ENCODE assay signal across 8 cellular contexts in the genomic region with DNA sequence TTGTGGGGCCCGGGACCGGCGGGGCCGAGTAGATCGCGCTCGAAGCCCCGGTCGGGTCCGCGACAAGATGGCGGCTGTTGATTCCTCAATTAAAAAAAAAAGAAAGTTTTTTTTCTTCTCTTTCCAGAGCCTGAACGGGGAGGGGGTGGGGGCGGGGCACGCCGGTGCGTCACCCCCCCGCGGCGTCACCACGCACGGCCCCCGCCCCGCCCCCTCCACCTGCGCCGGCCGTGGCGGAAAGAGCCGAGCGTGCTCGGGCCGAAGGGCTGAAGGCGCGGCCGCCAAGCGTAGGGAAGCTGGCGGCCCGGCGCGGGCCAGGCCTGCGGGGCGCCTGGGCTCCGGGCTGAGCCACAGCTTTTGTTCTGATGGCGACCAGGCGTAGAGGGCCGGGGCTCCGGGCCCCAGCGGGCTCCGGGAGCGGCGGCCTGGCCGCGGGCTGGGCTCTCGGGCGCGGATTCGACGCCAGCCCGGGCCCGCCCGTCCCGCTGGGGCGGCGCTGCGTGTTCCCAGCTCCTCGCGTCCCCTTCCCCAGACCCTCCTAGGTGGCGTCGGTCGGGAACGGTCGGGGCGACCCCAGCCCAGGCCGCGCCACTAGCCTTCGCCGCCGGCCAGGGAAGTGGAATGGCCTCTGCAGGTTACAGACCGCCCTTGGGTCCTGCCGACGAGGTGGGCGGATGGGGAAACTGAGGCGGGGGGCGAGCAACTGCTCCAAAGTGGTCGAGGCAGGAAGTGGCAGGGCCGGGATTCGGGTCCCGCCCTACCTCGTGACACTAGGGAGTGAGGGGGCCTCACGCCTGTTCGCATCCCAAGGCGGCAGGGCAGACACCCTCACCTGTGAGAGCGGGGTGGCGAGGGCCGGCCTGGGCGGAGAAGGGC. TPM values are rescaled to one million over a fixed set of nuclear protein-coding genes. Genes with fewer than 3 reads are reported as not detected.
DNase-seq lines count a peak whose midpoint lies in the region; ATAC-seq, FAIRE-seq and TF ChIP-seq lines count a peak whose summit lies in the region.

A gene (minus strand): TSS at position 91 of the 876 bp plus-strand sequence. CDS start 797 bp downstream, outside the sequence.

- TF ChIP-seq CTCF in left ventricle myocardium inferior (IDR thresholded peaks at IDR 0.05; ENCODE audit: borderline replicate concordance) (no peak), prostate gland (IDR thresholded peaks at IDR 0.05) (peak in 2 of 4 experiments; percentile 22 to 23), upper lobe of right lung (IDR thresholded peaks at IDR 0.05) (no peak)

- no peaks in the 10 kb centered on the region for H3K36me3 ChIP-seq in left ventricle myocardium inferior
- no peaks in the 10 kb centered on the region for H3K36me3 ChIP-seq in prostate gland
- no peaks in the 10 kb centered on the region for H3K36me3 ChIP-seq in upper lobe of right lung

- H3K27ac ChIP-seq in left ventricle myocardium inferior (replicated peaks) (peak within 1 kb of the TSS; percentile 88), prostate gland (peak within 1 kb of the TSS; percentile 80 to 82), upper lobe of right lung (peak within 1 kb of the TSS; percentile 80)

- peak within 1 kb of the TSS; percentile 82 for H3K27ac Mint-ChIP-seq in T-helper 1 cell treated with Interleukin-12 subunit alpha and Interleukin-12 subunit beta and Interleukin-4 antibody, amounts not matched to agents 30 μg/mL and 1 μg/mL, for 36 hours

- H3K9me3 ChIP-seq in left ventricle myocardium inferior (replicated peaks) (no peaks in the 10 kb centered on the region), prostate gland (no peaks in the 10 kb centered on the region), upper lobe of right lung (no peaks in the 10 kb centered on the region)

- WGBS in prostate gland = 4% methylated on average over 66 of the region's 96 CpGs

- FAIRE-seq in GM12892 (lab: Jason Lieb, UNC) = peak; percentile 94

- DNase-seq in GM12892 (ENCODE audit: insufficient read length) (peak; percentile 69), NCI-H146 treated with DMSO at 0.1 percent for 48 hours (lab: John Stamatoyannopoulos, UW; ENCODE audit: unreplicated experiment) (peak; percentile 82), amniotic epithelial cell (ENCODE audit: low read depth) (peak; percentile 67), left ventricle myocardium inferior (peak; percentile 89), prostate gland (ENCODE audit: low spot score) (peak; percentile 83), upper lobe of right lung (peak; percentile 93)

- H3K4me1 Mint-ChIP-seq in T-helper 1 cell treated with Interleukin-12 subunit alpha and Interleukin-12 subunit beta and Interleukin-4 antibody, amounts not matched to agents 30 μg/mL and 1 μg/mL, for 36 hours (ENCODE audit: low read depth) = peaks cover 35% of the 10 kb centered on the region

- H3K4me3 Mint-ChIP-seq in T-helper 1 cell treated with Interleukin-12 subunit alpha and Interleukin-12 subunit beta and Interleukin-4 antibody, amounts not matched to agents 30 μg/mL and 1 μg/mL, for 36 hours = peak within 1 kb of the TSS; percentile 87

- peaks cover 21% of the 10 kb centered on the region for H3K27me3 Mint-ChIP-seq in T-helper 1 cell treated with Interleukin-12 subunit alpha and Interleukin-12 subunit beta and Interleukin-4 antibody, amounts not matched to agents 30 μg/mL and 1 μg/mL, for 36 hours (ENCODE audit: low read depth)

- ATAC-seq in HG02852 (IDR thresholded peaks at IDR 0.05; ENCODE audit: unreplicated experiment) (peak; percentile 79), upper lobe of right lung (peak; percentile 95)

- H3K36me3 Mint-ChIP-seq in T-helper 1 cell treated with Interleukin-12 subunit alpha and Interleukin-12 subunit beta and Interleukin-4 antibody, amounts not matched to agents 30 μg/mL and 1 μg/mL, for 36 hours (ENCODE audit: low read depth) = peaks cover 20% of the 10 kb centered on the region

- H3K27me3 ChIP-seq in left ventricle myocardium inferior (ENCODE audit: low read depth) (no peaks in the 10 kb centered on the region), prostate gland (replicated peaks; ENCODE audit: insufficient read depth) (no peaks in the 10 kb centered on the region), upper lobe of right lung (no peaks in the 10 kb centered on the region)

- H3K4me3 ChIP-seq in left ventricle myocardium inferior (peak within 1 kb of the TSS; percentile 93), prostate gland (peak within 1 kb of the TSS; percentile 86 to 98), upper lobe of right lung (peak within 1 kb of the TSS; percentile 82)

- H3K9me3 Mint-ChIP-seq in T-helper 1 cell treated with Interleukin-12 subunit alpha and Interleukin-12 subunit beta and Interleukin-4 antibody, amounts not matched to agents 30 μg/mL and 1 μg/mL, for 36 hours = no peaks in the 10 kb centered on the region

- peaks cover 45% of the 10 kb centered on the region for H3K4me1 ChIP-seq in left ventricle myocardium inferior
- H3K4me1 ChIP-seq in prostate gland (replicated peaks) = peaks cover 6% of the 10 kb centered on the region
- H3K4me1 ChIP-seq in upper lobe of right lung = peaks cover 33% of the 10 kb centered on the region

- intact Hi-C loops in left ventricle myocardium inferior (cut with micrococcal nuclease) = no loop called here
- intact Hi-C loops in prostate gland (cut with DNase I) = loop anchor here (2.0 kb wide), 1 partner anchor 164 kb away; a partner anchor contains a TSS
- intact Hi-C loops in upper lobe of right lung (cut with DNase I) = no loop called here

- no peak; the same call in 1 of the 2 replicates for TF ChIP-seq POLR2A in GM12892 (IDR thresholded peaks at IDR 0.05; ENCODE audit: low read depth, low read length)
- peak; percentile 65 for TF ChIP-seq POLR2A in prostate gland (IDR thresholded peaks at IDR 0.05)

RNA-seq across cellular contexts. Expression of the gene that starts here (rescaled TPM):
- polyA plus RNA-seq in GM12892 (2012; ENCODE audit: missing spikeins) = 17.0 TPM
- total RNA-seq in left ventricle myocardium inferior (33.5 TPM), prostate gland (100 to 1,000 TPM in 1 of 2 donors, 10 to 100 TPM in 1; 82.2 to 143 TPM), upper lobe of right lung (72.8 TPM)

Comparison
In these comparisons a context has a peak if more than half of its experiments do, and no peak if none do; other contexts are left out.
1. Peak in every context shown above with its lines: DNase-seq, ATAC-seq, H3K4me3 ChIP-seq and H3K27ac ChIP-seq.